1 cellular context compared by ENCODE assay signal in the genomic region with DNA sequence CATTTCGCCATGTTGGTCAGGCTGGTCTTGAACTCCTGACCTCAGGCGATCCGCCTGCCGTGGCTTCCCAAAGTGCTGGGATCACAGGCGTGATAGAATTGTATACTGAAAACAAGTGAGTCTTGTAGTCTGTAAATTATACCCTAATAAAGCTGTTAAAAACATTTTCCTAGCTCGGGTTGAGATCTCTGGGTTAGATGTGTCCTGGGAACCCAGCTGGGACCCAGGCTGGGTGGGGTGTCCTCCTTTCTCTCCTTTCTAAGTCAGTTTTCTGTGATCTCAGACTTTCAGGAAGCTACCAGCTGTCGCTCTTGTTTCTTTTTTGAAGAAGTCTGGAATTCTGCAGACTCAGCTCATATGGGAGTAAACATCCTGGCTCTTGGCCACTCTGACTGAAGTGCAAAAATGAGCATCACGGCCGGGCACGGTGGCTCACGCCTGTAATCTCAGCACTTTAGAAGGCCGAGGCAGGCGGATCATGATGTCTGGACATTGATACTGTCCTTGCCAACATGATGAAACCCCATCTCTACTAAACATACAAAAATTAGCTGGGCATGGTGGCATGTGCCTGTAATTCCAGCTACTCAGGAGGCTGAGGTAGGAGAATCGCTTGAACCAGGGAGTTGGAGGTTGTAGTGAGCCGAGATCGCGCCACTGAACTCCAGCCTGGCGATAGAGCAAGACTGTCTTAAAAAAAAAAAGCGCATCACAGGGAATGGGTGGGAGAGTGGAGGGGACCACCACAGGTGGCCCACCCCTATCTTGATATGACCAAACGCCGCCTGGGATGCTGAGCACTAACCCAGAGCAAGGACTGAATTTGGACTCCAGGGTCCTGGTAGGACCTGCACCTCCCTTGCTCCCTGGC.
TF ChIP-seq lines count a peak whose summit lies in the region.

No MANE protein-coding gene starts in this region.

TF ChIP-seq in HepG2, 621 proteins besides CTCF, POLR2A, EP300 and RAD21 (continued from another document and continues in another):
- TF ChIP-seq KDM2A (CRISPR knock-in tag; IDR thresholded peaks at IDR 0.05; ENCODE audit: borderline replicate concordance, low read depth) (peak; percentile 14; the same call in 1 of the 2 replicates), GZF1 (CRISPR knock-in tag; IDR thresholded peaks at IDR 0.05) (no peak), HNF4A (CRISPR knock-in tag; IDR thresholded peaks at IDR 0.05) (peak; percentile 24; the same call in 1 of the 2 replicates), MIER2 (CRISPR knock-in tag; IDR thresholded peaks at IDR 0.05) (no peak), ZBTB38 (CRISPR knock-in tag; IDR thresholded peaks at IDR 0.05) (0 out of 2 replicates have a peak, but pooled peaks have one; percentile 30), ZNF607 (CRISPR knock-in tag; IDR thresholded peaks at IDR 0.05; ENCODE audit: borderline replicate concordance) (peak; percentile 62; the same call in 1 of the 2 replicates), RBAK (CRISPR knock-in tag; IDR thresholded peaks at IDR 0.05) (0 out of 2 replicates have a peak, but pooled peaks have one; percentile 33), SALL1 (CRISPR knock-in tag; IDR thresholded peaks at IDR 0.05) (peak; percentile 67), MIER3 (CRISPR knock-in tag; IDR thresholded peaks at IDR 0.05; ENCODE audit: borderline replicate concordance) (no peak), ZNF501 (CRISPR knock-in tag; IDR thresholded peaks at IDR 0.05) (peak; percentile 76; the same call in 1 of the 2 replicates), ZMYM3 (CRISPR knock-in tag; IDR thresholded peaks at IDR 0.05) (0 out of 2 replicates have a peak, but pooled peaks have one; percentile 38), ZNF383 (CRISPR knock-in tag; IDR thresholded peaks at IDR 0.05; ENCODE audit: borderline replicate concordance) (no peak), ZNF567 (CRISPR knock-in tag; IDR thresholded peaks at IDR 0.05; ENCODE audit: borderline replicate concordance) (no peak), MAFG (CRISPR knock-in tag; IDR thresholded peaks at IDR 0.05) (peak; percentile 95), ZNF546 (CRISPR knock-in tag; conservative IDR thresholded peaks at IDR 0.05) (no peak; the same call in 1 of the 2 replicates), ZBTB7A (CRISPR knock-in tag; IDR thresholded peaks at IDR 0.05) (no peak), GFI1 (CRISPR knock-in tag; IDR thresholded peaks at IDR 0.05; ENCODE audit: borderline replicate concordance) (peak; percentile 64), TEAD3 (CRISPR knock-in tag; optimal IDR thresholded peaks at IDR 0.05; ENCODE audit: borderline replicate concordance) (peak; percentile 68), RARA (CRISPR knock-in tag; IDR thresholded peaks at IDR 0.05) (peak; percentile 72), ZNF746 (CRISPR knock-in tag; IDR thresholded peaks at IDR 0.05) (0 out of 2 replicates have a peak, but pooled peaks have one; percentile 35), ASH2L (IDR thresholded peaks at IDR 0.05; ENCODE audit: insufficient read length, low read depth, low read length) (no peak), ZNF17 (CRISPR knock-in tag; IDR thresholded peaks at IDR 0.05) (no peak), IRF2 (CRISPR knock-in tag; IDR thresholded peaks at IDR 0.05) (peak; percentile 39; the same call in 1 of the 2 replicates), ZNF747 (CRISPR knock-in tag; IDR thresholded peaks at IDR 0.05; ENCODE audit: borderline replicate concordance) (no peak), ZNF160 (CRISPR knock-in tag; IDR thresholded peaks at IDR 0.05) (0 out of 2 replicates have a peak, but pooled peaks have one; percentile 53), SMYD3 (CRISPR knock-in tag; IDR thresholded peaks at IDR 0.05) (0 out of 2 replicates have a peak, but pooled peaks have one; percentile 35), HNF4G (IDR thresholded peaks at IDR 0.05; ENCODE audit: borderline replicate concordance, low read depth, low read length) (no peak), HNF4G (CRISPR knock-in tag; IDR thresholded peaks at IDR 0.05; ENCODE audit: borderline replicate concordance, low read depth) (0 out of 2 replicates have a peak, but pooled peaks have one; percentile 15), ESRRA (CRISPR knock-in tag; IDR thresholded peaks at IDR 0.05; ENCODE audit: low read depth) (0 out of 2 replicates have a peak, but pooled peaks have one; percentile 32), FOXP1 (IDR thresholded peaks at IDR 0.05) (no peak), FOXP1 (CRISPR knock-in tag; IDR thresholded peaks at IDR 0.05) (peak; percentile 64; the same call in 1 of the 2 replicates), ZNF777 (CRISPR knock-in tag; IDR thresholded peaks at IDR 0.05) (no peak), ELF3 (CRISPR knock-in tag; IDR thresholded peaks at IDR 0.05) (peak; percentile 49; the same call in 1 of the 2 replicates), KDM5B (CRISPR knock-in tag; IDR thresholded peaks at IDR 0.05; ENCODE audit: borderline replicate concordance) (peak; percentile 46; the same call in 1 of the 2 replicates), RCOR2 (CRISPR knock-in tag; IDR thresholded peaks at IDR 0.05) (0 out of 2 replicates have a peak, but pooled peaks have one; percentile 18), SSRP1 (CRISPR knock-in tag; IDR thresholded peaks at IDR 0.05) (0 out of 2 replicates have a peak, but pooled peaks have one; percentile 39), ETV5 (CRISPR knock-in tag; IDR thresholded peaks at IDR 0.05; ENCODE audit: borderline replicate concordance) (peak; percentile 66; the same call in 1 of the 2 replicates), FOXK2 (IDR thresholded peaks at IDR 0.05) (peak; percentile 78), SOX5 (CRISPR knock-in tag; IDR thresholded peaks at IDR 0.05; ENCODE audit: borderline replicate concordance) (no peak), SOX6 (IDR thresholded peaks at IDR 0.05) (no peak), SOX6 (CRISPR knock-in tag; IDR thresholded peaks at IDR 0.05) (peak; percentile 47), ZNF543 (CRISPR knock-in tag; IDR thresholded peaks at IDR 0.05) (0 out of 2 replicates have a peak, but pooled peaks have one; percentile 22), GATAD1 (CRISPR knock-in tag; IDR thresholded peaks at IDR 0.05) (no peak), ETV6 (CRISPR knock-in tag; conservative IDR thresholded peaks at IDR 0.05) (no peak)
- TF ChIP-seq, protein P1, sequence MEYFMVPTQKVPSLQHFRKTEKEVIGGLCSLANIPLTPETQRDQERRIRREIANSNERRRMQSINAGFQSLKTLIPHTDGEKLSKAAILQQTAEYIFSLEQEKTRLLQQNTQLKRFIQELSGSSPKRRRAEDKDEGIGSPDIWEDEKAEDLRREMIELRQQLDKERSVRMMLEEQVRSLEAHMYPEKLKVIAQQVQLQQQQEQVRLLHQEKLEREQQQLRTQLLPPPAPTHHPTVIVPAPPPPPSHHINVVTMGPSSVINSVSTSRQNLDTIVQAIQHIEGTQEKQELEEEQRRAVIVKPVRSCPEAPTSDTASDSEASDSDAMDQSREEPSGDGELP (IDR thresholded peaks at IDR 0.05; ENCODE audit: borderline replicate concordance, low read depth), result peak; percentile 89
- TF ChIP-seq, protein P2, sequence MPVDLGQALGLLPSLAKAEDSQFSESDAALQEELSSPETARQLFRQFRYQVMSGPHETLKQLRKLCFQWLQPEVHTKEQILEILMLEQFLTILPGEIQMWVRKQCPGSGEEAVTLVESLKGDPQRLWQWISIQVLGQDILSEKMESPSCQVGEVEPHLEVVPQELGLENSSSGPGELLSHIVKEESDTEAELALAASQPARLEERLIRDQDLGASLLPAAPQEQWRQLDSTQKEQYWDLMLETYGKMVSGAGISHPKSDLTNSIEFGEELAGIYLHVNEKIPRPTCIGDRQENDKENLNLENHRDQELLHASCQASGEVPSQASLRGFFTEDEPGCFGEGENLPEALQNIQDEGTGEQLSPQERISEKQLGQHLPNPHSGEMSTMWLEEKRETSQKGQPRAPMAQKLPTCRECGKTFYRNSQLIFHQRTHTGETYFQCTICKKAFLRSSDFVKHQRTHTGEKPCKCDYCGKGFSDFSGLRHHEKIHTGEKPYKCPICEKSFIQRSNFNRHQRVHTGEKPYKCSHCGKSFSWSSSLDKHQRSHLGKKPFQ (CRISPR knock-in tag; IDR thresholded peaks at IDR 0.05; ENCODE audit: insufficient replicate concordance), result no peak
- TF ChIP-seq, protein P3, sequence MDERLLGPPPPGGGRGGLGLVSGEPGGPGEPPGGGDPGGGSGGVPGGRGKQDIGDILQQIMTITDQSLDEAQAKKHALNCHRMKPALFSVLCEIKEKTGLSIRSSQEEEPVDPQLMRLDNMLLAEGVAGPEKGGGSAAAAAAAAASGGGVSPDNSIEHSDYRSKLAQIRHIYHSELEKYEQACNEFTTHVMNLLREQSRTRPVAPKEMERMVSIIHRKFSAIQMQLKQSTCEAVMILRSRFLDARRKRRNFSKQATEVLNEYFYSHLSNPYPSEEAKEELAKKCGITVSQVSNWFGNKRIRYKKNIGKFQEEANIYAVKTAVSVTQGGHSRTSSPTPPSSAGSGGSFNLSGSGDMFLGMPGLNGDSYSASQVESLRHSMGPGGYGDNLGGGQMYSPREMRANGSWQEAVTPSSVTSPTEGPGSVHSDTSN (CRISPR knock-in tag; IDR thresholded peaks at IDR 0.05), result peak; percentile 48; the same call in 1 of the 2 replicates
- TF ChIP-seq, protein P4, sequence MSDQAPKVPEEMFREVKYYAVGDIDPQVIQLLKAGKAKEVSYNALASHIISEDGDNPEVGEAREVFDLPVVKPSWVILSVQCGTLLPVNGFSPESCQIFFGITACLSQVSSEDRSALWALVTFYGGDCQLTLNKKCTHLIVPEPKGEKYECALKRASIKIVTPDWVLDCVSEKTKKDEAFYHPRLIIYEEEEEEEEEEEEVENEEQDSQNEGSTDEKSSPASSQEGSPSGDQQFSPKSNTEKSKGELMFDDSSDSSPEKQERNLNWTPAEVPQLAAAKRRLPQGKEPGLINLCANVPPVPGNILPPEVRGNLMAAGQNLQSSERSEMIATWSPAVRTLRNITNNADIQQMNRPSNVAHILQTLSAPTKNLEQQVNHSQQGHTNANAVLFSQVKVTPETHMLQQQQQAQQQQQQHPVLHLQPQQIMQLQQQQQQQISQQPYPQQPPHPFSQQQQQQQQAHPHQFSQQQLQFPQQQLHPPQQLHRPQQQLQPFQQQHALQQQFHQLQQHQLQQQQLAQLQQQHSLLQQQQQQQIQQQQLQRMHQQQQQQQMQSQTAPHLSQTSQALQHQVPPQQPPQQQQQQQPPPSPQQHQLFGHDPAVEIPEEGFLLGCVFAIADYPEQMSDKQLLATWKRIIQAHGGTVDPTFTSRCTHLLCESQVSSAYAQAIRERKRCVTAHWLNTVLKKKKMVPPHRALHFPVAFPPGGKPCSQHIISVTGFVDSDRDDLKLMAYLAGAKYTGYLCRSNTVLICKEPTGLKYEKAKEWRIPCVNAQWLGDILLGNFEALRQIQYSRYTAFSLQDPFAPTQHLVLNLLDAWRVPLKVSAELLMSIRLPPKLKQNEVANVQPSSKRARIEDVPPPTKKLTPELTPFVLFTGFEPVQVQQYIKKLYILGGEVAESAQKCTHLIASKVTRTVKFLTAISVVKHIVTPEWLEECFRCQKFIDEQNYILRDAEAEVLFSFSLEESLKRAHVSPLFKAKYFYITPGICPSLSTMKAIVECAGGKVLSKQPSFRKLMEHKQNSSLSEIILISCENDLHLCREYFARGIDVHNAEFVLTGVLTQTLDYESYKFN (CRISPR knock-in tag; conservative IDR thresholded peaks at IDR 0.05), result peak; percentile 60
- TF ChIP-seq, protein P5, sequence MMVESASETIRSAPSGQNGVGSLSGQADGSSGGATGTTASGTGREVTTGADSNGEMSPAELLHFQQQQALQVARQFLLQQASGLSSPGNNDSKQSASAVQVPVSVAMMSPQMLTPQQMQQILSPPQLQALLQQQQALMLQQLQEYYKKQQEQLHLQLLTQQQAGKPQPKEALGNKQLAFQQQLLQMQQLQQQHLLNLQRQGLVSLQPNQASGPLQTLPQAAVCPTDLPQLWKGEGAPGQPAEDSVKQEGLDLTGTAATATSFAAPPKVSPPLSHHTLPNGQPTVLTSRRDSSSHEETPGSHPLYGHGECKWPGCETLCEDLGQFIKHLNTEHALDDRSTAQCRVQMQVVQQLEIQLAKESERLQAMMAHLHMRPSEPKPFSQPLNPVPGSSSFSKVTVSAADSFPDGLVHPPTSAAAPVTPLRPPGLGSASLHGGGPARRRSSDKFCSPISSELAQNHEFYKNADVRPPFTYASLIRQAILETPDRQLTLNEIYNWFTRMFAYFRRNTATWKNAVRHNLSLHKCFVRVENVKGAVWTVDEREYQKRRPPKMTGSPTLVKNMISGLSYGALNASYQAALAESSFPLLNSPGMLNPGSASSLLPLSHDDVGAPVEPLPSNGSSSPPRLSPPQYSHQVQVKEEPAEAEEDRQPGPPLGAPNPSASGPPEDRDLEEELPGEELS (CRISPR knock-in tag; IDR thresholded peaks at IDR 0.05), result peak; percentile 27; the same call in 1 of the 2 replicates
- TF ChIP-seq, protein P6, sequence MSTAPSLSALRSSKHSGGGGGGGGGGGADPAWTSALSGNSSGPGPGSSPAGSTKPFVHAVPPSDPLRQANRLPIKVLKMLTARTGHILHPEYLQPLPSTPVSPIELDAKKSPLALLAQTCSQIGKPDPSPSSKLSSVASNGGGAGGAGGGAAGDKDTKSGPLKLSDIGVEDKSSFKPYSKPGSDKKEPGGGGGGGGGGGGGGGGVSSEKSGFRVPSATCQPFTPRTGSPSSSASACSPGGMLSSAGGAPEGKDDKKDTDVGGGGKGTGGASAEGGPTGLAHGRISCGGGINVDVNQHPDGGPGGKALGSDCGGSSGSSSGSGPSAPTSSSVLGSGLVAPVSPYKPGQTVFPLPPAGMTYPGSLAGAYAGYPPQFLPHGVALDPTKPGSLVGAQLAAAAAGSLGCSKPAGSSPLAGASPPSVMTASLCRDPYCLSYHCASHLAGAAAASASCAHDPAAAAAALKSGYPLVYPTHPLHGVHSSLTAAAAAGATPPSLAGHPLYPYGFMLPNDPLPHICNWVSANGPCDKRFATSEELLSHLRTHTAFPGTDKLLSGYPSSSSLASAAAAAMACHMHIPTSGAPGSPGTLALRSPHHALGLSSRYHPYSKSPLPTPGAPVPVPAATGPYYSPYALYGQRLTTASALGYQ (CRISPR knock-in tag; IDR thresholded peaks at IDR 0.05), result no peak
- TF ChIP-seq, protein P7, sequence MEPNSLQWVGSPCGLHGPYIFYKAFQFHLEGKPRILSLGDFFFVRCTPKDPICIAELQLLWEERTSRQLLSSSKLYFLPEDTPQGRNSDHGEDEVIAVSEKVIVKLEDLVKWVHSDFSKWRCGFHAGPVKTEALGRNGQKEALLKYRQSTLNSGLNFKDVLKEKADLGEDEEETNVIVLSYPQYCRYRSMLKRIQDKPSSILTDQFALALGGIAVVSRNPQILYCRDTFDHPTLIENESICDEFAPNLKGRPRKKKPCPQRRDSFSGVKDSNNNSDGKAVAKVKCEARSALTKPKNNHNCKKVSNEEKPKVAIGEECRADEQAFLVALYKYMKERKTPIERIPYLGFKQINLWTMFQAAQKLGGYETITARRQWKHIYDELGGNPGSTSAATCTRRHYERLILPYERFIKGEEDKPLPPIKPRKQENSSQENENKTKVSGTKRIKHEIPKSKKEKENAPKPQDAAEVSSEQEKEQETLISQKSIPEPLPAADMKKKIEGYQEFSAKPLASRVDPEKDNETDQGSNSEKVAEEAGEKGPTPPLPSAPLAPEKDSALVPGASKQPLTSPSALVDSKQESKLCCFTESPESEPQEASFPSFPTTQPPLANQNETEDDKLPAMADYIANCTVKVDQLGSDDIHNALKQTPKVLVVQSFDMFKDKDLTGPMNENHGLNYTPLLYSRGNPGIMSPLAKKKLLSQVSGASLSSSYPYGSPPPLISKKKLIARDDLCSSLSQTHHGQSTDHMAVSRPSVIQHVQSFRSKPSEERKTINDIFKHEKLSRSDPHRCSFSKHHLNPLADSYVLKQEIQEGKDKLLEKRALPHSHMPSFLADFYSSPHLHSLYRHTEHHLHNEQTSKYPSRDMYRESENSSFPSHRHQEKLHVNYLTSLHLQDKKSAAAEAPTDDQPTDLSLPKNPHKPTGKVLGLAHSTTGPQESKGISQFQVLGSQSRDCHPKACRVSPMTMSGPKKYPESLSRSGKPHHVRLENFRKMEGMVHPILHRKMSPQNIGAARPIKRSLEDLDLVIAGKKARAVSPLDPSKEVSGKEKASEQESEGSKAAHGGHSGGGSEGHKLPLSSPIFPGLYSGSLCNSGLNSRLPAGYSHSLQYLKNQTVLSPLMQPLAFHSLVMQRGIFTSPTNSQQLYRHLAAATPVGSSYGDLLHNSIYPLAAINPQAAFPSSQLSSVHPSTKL (CRISPR knock-in tag; IDR thresholded peaks at IDR 0.05), result peak; percentile 59
